Comparison of ENCODE assay signal across 9 cellular contexts in genomic region chr5:148607406-148607805, GRCh38. TPM values are rescaled to one million over a fixed set of nuclear protein-coding genes. Genes with fewer than 3 reads are reported as not detected.
"Had no signal": no experiment of that assay in that cellular context is flagged by ENCODE, and none has a peak within 500 bp of the region (broad histone marks: within the 10 kb centered on the region; RNA-seq: fewer than 3 reads in every experiment).

No MANE protein-coding gene starts in this region.

- ATAC-seq: GM12878 had no signal

- DNase-seq: GDM1, GF-D8 had no signal

- FAIRE-seq: G401.6, GM12878, GM12891, GM12892, GM18507, GM19239 had no signal

- H3K4me3 ChIP-seq: GM12878 had no signal

RNA-seq across cellular contexts. Expression of gene HTR4, which starts 46.9 kb away (rescaled TPM):
- total RNA-seq: G401, GM12878 had no signal
- polyA plus RNA-seq: GM12878 had no signal
